In the genomic region with DNA sequence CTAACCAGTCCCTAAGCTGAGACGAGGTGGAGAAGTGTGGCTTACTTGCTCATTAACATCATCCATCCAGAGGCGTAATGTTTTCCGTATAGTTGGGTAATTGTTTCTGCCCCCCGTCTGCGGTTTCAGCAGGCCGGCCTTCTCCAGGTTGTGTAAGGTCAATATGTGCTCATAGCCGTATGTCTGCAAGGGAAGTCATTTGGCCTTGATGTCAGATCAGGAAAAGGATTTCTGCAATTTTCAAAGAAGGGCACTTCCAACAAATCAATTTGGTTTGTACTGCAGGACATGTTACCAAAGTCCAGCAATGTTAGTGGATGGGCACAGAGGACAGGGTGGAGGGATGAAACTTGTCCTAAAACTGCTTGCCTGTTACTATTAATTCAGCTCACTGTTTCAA, we compare ENCODE assay signal across 23 cellular contexts. TPM values are rescaled to one million over a fixed set of nuclear protein-coding genes. Genes with fewer than 3 reads are reported as not detected.
"Had no signal": no experiment of that assay in that cellular context is flagged by ENCODE, and none has a peak within 500 bp of the region (broad histone marks: within the 10 kb centered on the region; RNA-seq: fewer than 3 reads in every experiment).

No MANE protein-coding gene starts in this region.

- H3K36me3 ChIP-seq: uterus had no signal

- H3K4me3 Mint-ChIP-seq: activated CD4-positive, alpha-beta memory T cell treated with anti-CD3 and anti-CD28 coated beads for 36 hours; activated CD4-positive, alpha-beta T cell treated with anti-CD3 and anti-CD28 coated beads for 36 hours; activated naive CD8-positive, alpha-beta T cell treated with anti-CD3 and anti-CD28 coated beads, Interleukin-2, amount 50 U/mL, for 24 hours; naive B cell; stimulated activated memory B cell treated with anti-CD40 and anti-IgM and Interleukin-4, amounts not matched to agents 10 μg/mL and 1 μg/mL and 100 μg/mL, for 72 hours; T-helper 2 cell treated with Interferon-gamma antibody and Interleukin-4, amounts not matched to agents 5 μg/mL and 100 μg/mL, for 36 hours; WTC11 had no signal

- H3K4me1 Mint-ChIP-seq: activated naive CD8-positive, alpha-beta T cell treated with anti-CD3 and anti-CD28 coated beads, Interleukin-2, amount 50 U/mL, for 24 hours; stimulated activated memory B cell treated with anti-CD40 and anti-IgM and Interleukin-4, amounts not matched to agents 10 μg/mL and 1 μg/mL and 100 μg/mL, for 72 hours; WTC11 had no signal

- H3K9me3 ChIP-seq: body of pancreas, transverse colon, uterus had no signal

- H3K27me3 ChIP-seq: body of pancreas, transverse colon, uterus had no signal

- H3K27ac Mint-ChIP-seq: activated CD4-positive, alpha-beta memory T cell treated with anti-CD3 and anti-CD28 coated beads for 36 hours; activated CD4-positive, alpha-beta T cell treated with anti-CD3 and anti-CD28 coated beads for 36 hours; activated naive CD8-positive, alpha-beta T cell treated with anti-CD3 and anti-CD28 coated beads, Interleukin-2, amount 50 U/mL, for 24 hours; T-helper 2 cell treated with Interferon-gamma antibody and Interleukin-4, amounts not matched to agents 5 μg/mL and 100 μg/mL, for 36 hours; WTC11 had no signal

- FAIRE-seq: kidney, small intestine, TTC549 had no signal

- H3K27me3 Mint-ChIP-seq: activated CD4-positive, alpha-beta memory T cell treated with anti-CD3 and anti-CD28 coated beads for 36 hours; activated CD4-positive, alpha-beta T cell treated with anti-CD3 and anti-CD28 coated beads for 36 hours; activated naive CD8-positive, alpha-beta T cell treated with anti-CD3 and anti-CD28 coated beads, Interleukin-2, amount 50 U/mL, for 24 hours; naive B cell; stimulated activated memory B cell treated with anti-CD40 and anti-IgM and Interleukin-4, amounts not matched to agents 10 μg/mL and 1 μg/mL and 100 μg/mL, for 72 hours had no signal

- DNase-seq: activated CD4-positive, alpha-beta memory T cell treated with anti-CD3 and anti-CD28 coated beads for 36 hours; activated CD4-positive, alpha-beta T cell treated with anti-CD3 and anti-CD28 coated beads for 36 hours; activated gamma-delta T cell; activated naive CD4-positive, alpha-beta T cell treated with anti-CD3 and anti-CD28 coated beads, Interleukin-2, amount 50 U/mL, for 16 hours; activated naive CD8-positive, alpha-beta T cell treated with anti-CD3 and anti-CD28 coated beads, Interleukin-2, amount 50 U/mL, for 24 hours; anterior cingulate cortex; body of pancreas; kidney; naive B cell; occipital lobe; small intestine; stimulated activated CD4-positive, alpha-beta T cell treated with anti-CD3 and anti-CD28 coated beads, Interleukin-2, amount 100 ng/mL, for 24 hours; transverse colon; uterus had no signal

- H3K9me3 Mint-ChIP-seq: activated CD4-positive, alpha-beta memory T cell treated with anti-CD3 and anti-CD28 coated beads for 36 hours; activated naive CD8-positive, alpha-beta T cell treated with anti-CD3 and anti-CD28 coated beads, Interleukin-2, amount 50 U/mL, for 24 hours; naive B cell; stimulated activated memory B cell treated with anti-CD40 and anti-IgM and Interleukin-4, amounts not matched to agents 10 μg/mL and 1 μg/mL and 100 μg/mL, for 72 hours; T-helper 2 cell treated with Interferon-gamma antibody and Interleukin-4, amounts not matched to agents 5 μg/mL and 100 μg/mL, for 36 hours; WTC11 had no signal

- H3K4me1 ChIP-seq: body of pancreas, transverse colon, uterus had no signal

- H3K27ac ChIP-seq: body of pancreas, transverse colon, uterus had no signal

- ATAC-seq: activated CD4-positive, alpha-beta T cell treated with anti-CD3 and anti-CD28 coated beads for 36 hours; activated naive CD8-positive, alpha-beta T cell treated with anti-CD3 and anti-CD28 coated beads, Interleukin-2, amount 50 U/mL, for 24 hours; body of pancreas; sciatic nerve; stimulated activated memory B cell treated with anti-CD40 and anti-IgM and Interleukin-4, amounts not matched to agents 10 μg/mL and 1 μg/mL and 100 μg/mL, for 72 hours; WTC11 had no signal

- H3K4me3 ChIP-seq: body of pancreas, lung, transverse colon, uterus had no signal

RNA-seq across cellular contexts. Expression of a gene that starts 32.2 kb away (rescaled TPM):
- total RNA-seq: body of pancreas, cardiac septum, mesenteric fat pad, sciatic nerve had no signal

RNA-seq across cellular contexts. Expression of a gene that starts 52.8 kb away (rescaled TPM):
- total RNA-seq: epithelial cell of proximal tubule had no signal
